In genomic region chr10:96491303-96491702, GRCh38 we compare ENCODE assay signal across 1 cellular context.
TF ChIP-seq lines count a peak whose summit lies in the region.

No MANE protein-coding gene starts in this region.

TF ChIP-seq in Ishikawa, 13 proteins besides CTCF, POLR2A, EP300 and RAD21 (continued from another document):
- TF ChIP-seq REST (IDR thresholded peaks at IDR 0.05; ENCODE audit: low read depth) (no peak), NFIC (IDR thresholded peaks at IDR 0.05) (no peak), YY1 (IDR thresholded peaks at IDR 0.05; ENCODE audit: low read depth) (no peak), EGR1 (IDR thresholded peaks at IDR 0.05) (no peak), MAX (IDR thresholded peaks at IDR 0.05) (no peak), TCF12 (IDR thresholded peaks at IDR 0.05; ENCODE audit: low read depth) (no peak), ZBTB7A (IDR thresholded peaks at IDR 0.05; ENCODE audit: low read depth) (no peak), CREB1 (IDR thresholded peaks at IDR 0.05; ENCODE audit: low read depth) (no peak)
TF ChIP-seq in Ishikawa: peak in this region for 0.
